Comparison of ENCODE assay signal across 8 cellular contexts in the genomic region with DNA sequence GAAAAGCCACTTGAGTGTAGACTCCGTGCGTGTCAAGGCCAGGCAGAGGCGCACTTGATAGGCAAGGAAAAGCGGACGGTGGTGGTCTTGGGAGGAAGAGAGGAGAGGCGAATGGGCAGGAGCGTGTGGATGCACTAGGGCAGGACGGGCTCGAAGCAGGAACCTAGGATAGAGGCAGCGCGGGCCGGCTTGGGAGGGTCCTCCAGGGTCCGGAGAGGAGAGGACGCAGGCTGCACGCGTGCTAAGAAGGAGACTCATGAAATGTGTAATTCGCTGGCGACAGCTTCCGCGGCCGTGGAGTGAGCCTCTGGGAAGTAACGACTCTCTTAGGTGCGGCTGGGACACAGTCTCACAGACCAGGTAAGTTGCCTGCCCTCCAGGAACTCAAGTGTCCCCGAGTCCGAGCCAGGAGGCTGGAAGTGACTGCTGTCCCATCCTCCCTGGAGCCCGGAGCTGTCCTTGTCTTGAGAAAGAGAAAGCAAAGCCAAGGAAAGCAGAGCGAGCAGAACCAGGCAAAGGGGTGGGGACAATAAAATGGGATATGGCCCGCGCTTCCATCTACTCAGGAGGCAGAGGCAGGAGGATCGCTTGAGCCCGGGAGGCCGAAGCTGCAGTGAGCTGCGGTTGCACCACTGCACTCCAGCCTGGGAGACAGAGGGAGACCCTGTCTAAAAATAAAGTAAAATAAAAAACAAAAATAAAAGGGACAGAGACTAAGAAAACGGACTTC. TPM values are rescaled to one million over a fixed set of nuclear protein-coding genes. Genes with fewer than 3 reads are reported as not detected.
A peak's percentile ranks its signal among the peaks of the same experiment; 100 is the strongest.
DNase-seq lines count a peak whose midpoint lies in the region; ATAC-seq and TF ChIP-seq lines count a peak whose summit lies in the region.

No MANE protein-coding gene starts in this region.

- H3K9me3 ChIP-seq in testis = no peaks in the 10 kb centered on the region

- peaks cover 12% of the 10 kb centered on the region for H3K36me3 Mint-ChIP-seq in activated naive CD8-positive, alpha-beta T cell treated with anti-CD3 and anti-CD28 coated beads for 36 hours

- H3K4me1 Mint-ChIP-seq in activated naive CD8-positive, alpha-beta T cell treated with anti-CD3 and anti-CD28 coated beads for 36 hours = peaks cover 39% of the 10 kb centered on the region

- H3K4me1 ChIP-seq in testis = peaks cover 7% of the 10 kb centered on the region

- H3K27me3 ChIP-seq in kidney epithelial cell (ENCODE audit: control insufficient read depth, insufficient read depth, low read length) (no peaks in the 10 kb centered on the region), testis (no peaks in the 10 kb centered on the region)

- no peak for TF ChIP-seq POLR2A in testis (IDR thresholded peaks at IDR 0.05)

- 65 to 72% methylated on average over 34 of the region's 34 CpGs for WGBS in testis, 2 donors

- H3K4me3 Mint-ChIP-seq in activated naive CD8-positive, alpha-beta T cell treated with anti-CD3 and anti-CD28 coated beads for 36 hours = peak overlapping the region; percentile 84

- TF ChIP-seq CTCF in kidney epithelial cell (IDR thresholded peaks at IDR 0.05; ENCODE audit: insufficient read depth, low read length, poor library complexity, severe bottlenecking) (no peak), testis (IDR thresholded peaks at IDR 0.05) (no peak)

- no peaks in the 10 kb centered on the region for H3K27me3 Mint-ChIP-seq in activated naive CD8-positive, alpha-beta T cell treated with anti-CD3 and anti-CD28 coated beads for 36 hours

- intact Hi-C loops in testis (cut with DNase I; ENCODE audit: low total_unique reads) = loop anchor here (10.0 kb wide), 1 partner anchor 81 kb away; no protein-coding TSS in a partner anchor

- H3K9me3 Mint-ChIP-seq in activated naive CD8-positive, alpha-beta T cell treated with anti-CD3 and anti-CD28 coated beads for 36 hours = no peaks in the 10 kb centered on the region

- H3K36me3 ChIP-seq in kidney epithelial cell (ENCODE audit: control insufficient read depth, insufficient read depth, low read length) = no peaks in the 10 kb centered on the region
- no peaks in the 10 kb centered on the region for H3K36me3 ChIP-seq in testis (ENCODE audit: low read depth, missing control alignments)

- H3K4me3 ChIP-seq in kidney epithelial cell (ENCODE audit: low read depth, low read length) = peak overlapping the region; percentile 78
- H3K4me3 ChIP-seq in testis = peak overlapping the region; percentile 85 to 86

- no peak for ATAC-seq in HG03354 (IDR thresholded peaks at IDR 0.05; ENCODE audit: poor library complexity, severe bottlenecking, unreplicated experiment)
- no peak for ATAC-seq in HG02623 (IDR thresholded peaks at IDR 0.05; ENCODE audit: unreplicated experiment)

- DNase-seq in activated CD8-positive, alpha-beta memory T cell treated with anti-CD3 and anti-CD28 coated beads, Interleukin-2, amount 50 U/mL, for 48 hours = peak; percentile 53
- DNase-seq in activated CD8-positive, alpha-beta memory T cell treated with anti-CD3 and anti-CD28 coated beads for 24 hours = no peak
- DNase-seq in activated naive CD8-positive, alpha-beta T cell treated with anti-CD3 and anti-CD28 coated beads for 36 hours = no peak
- no peak for DNase-seq in kidney epithelial cell (ENCODE audit: low read depth)
- no peak for DNase-seq in testis
- DNase-seq in amniotic stem cell (lab: John Stamatoyannopoulos, UW) = no peak

- H3K27ac Mint-ChIP-seq in activated naive CD8-positive, alpha-beta T cell treated with anti-CD3 and anti-CD28 coated beads for 36 hours = peak overlapping the region; percentile 86

- peak overlapping the region in 1 of 2 donors; percentile 88 for H3K27ac ChIP-seq in testis

RNA-seq across cellular contexts. Expression of a gene that starts 0.8 kb away (rescaled TPM):
- total RNA-seq in activated naive CD8-positive, alpha-beta T cell treated with anti-CD3 and anti-CD28 coated beads for 36 hours = 10 to 100 TPM; 13.3 to 16.6 TPM
- 10.5 and 11.7 TPM in 2 replicates for total RNA-seq in kidney epithelial cell
- 10 to 100 TPM in 1 of 2 donors, 1 to 10 TPM in 1; 8.3 to 12.8 TPM for total RNA-seq in testis
- 6.8 TPM for polyA plus RNA-seq in testis (ENCODE audit: insufficient read depth, low read depth, low replicate concordance)

RNA-seq across cellular contexts. Expression of a gene that starts 37.2 kb away (rescaled TPM):
- total RNA-seq in activated naive CD8-positive, alpha-beta T cell treated with anti-CD3 and anti-CD28 coated beads for 36 hours = under 1 TPM; 0.27 to 0.36 TPM
- total RNA-seq in kidney epithelial cell (1.5 and 2.5 TPM in 2 replicates), testis (1 to 10 TPM; 2.9 to 3.3 TPM)
- polyA plus RNA-seq in testis (ENCODE audit: insufficient read depth, low read depth, low replicate concordance) = 2.2 TPM
